Comparison of ENCODE assay signal across 1 cellular context in the genomic region with DNA sequence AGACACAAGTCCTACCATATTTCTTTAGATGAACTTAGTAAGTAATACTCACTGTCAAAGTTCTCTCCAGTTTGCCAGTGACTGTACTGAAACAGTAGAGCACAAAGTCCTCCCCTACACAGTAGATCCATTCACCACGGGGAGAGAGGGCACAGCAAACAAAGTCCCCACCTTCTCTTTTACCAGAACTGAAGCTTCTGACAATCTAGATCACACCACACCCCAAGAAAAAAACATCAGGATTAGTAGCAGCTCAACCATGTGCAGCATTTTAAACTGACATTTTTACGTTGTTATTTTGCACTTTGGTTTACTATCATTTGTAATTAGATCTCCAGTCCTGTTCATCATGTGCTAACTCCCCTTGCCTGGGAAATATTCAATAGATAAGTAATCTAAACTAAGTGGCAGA.
TF ChIP-seq lines count a peak whose summit lies in the region.

No MANE protein-coding gene starts in this region.

TF ChIP-seq in HepG2, 621 proteins besides CTCF, POLR2A, EP300 and RAD21 (continued from another document and continues in another):
- TF ChIP-seq, protein P1, sequence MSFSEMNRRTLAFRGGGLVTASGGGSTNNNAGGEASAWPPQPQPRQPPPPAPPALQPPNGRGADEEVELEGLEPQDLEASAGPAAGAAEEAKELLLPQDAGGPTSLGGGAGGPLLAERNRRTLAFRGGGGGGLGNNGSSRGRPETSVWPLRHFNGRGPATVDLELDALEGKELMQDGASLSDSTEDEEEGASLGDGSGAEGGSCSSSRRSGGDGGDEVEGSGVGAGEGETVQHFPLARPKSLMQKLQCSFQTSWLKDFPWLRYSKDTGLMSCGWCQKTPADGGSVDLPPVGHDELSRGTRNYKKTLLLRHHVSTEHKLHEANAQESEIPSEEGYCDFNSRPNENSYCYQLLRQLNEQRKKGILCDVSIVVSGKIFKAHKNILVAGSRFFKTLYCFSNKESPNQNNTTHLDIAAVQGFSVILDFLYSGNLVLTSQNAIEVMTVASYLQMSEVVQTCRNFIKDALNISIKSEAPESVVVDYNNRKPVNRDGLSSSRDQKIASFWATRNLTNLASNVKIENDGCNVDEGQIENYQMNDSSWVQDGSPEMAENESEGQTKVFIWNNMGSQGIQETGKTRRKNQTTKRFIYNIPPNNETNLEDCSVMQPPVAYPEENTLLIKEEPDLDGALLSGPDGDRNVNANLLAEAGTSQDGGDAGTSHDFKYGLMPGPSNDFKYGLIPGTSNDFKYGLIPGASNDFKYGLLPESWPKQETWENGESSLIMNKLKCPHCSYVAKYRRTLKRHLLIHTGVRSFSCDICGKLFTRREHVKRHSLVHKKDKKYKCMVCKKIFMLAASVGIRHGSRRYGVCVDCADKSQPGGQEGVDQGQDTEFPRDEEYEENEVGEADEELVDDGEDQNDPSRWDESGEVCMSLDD (CRISPR knock-in tag; IDR thresholded peaks at IDR 0.05; ENCODE audit: borderline replicate concordance) = no peak
- TF ChIP-seq HNRNPUL1 (IDR thresholded peaks at IDR 0.05; ENCODE audit: low read depth, low read length) = no peak
- TF ChIP-seq, protein P2, sequence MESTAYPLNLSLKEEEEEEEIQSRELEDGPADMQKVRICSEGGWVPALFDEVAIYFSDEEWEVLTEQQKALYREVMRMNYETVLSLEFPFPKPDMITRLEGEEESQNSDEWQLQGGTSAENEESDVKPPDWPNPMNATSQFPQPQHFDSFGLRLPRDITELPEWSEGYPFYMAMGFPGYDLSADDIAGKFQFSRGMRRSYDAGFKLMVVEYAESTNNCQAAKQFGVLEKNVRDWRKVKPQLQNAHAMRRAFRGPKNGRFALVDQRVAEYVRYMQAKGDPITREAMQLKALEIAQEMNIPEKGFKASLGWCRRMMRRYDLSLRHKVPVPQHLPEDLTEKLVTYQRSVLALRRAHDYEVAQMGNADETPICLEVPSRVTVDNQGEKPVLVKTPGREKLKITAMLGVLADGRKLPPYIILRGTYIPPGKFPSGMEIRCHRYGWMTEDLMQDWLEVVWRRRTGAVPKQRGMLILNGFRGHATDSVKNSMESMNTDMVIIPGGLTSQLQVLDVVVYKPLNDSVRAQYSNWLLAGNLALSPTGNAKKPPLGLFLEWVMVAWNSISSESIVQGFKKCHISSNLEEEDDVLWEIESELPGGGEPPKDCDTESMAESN (CRISPR knock-in tag; conservative IDR thresholded peaks at IDR 0.05) = no peak
- TF ChIP-seq, protein P3, sequence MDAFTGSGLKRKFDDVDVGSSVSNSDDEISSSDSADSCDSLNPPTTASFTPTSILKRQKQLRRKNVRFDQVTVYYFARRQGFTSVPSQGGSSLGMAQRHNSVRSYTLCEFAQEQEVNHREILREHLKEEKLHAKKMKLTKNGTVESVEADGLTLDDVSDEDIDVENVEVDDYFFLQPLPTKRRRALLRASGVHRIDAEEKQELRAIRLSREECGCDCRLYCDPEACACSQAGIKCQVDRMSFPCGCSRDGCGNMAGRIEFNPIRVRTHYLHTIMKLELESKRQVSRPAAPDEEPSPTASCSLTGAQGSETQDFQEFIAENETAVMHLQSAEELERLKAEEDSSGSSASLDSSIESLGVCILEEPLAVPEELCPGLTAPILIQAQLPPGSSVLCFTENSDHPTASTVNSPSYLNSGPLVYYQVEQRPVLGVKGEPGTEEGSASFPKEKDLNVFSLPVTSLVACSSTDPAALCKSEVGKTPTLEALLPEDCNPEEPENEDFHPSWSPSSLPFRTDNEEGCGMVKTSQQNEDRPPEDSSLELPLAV (CRISPR knock-in tag; conservative IDR thresholded peaks at IDR 0.05; ENCODE audit: low read depth) = no peak
- peak; percentile 69 for TF ChIP-seq ASH2L (IDR thresholded peaks at IDR 0.05; ENCODE audit: insufficient read length, low read depth, low read length)
- TF ChIP-seq NONO (IDR thresholded peaks at IDR 0.05) = no peak
- 0 out of 2 replicates have a peak, but pooled peaks have one; percentile 36 for TF ChIP-seq NONO (CRISPR knock-in tag; conservative IDR thresholded peaks at IDR 0.05)
- TF ChIP-seq, protein P4, sequence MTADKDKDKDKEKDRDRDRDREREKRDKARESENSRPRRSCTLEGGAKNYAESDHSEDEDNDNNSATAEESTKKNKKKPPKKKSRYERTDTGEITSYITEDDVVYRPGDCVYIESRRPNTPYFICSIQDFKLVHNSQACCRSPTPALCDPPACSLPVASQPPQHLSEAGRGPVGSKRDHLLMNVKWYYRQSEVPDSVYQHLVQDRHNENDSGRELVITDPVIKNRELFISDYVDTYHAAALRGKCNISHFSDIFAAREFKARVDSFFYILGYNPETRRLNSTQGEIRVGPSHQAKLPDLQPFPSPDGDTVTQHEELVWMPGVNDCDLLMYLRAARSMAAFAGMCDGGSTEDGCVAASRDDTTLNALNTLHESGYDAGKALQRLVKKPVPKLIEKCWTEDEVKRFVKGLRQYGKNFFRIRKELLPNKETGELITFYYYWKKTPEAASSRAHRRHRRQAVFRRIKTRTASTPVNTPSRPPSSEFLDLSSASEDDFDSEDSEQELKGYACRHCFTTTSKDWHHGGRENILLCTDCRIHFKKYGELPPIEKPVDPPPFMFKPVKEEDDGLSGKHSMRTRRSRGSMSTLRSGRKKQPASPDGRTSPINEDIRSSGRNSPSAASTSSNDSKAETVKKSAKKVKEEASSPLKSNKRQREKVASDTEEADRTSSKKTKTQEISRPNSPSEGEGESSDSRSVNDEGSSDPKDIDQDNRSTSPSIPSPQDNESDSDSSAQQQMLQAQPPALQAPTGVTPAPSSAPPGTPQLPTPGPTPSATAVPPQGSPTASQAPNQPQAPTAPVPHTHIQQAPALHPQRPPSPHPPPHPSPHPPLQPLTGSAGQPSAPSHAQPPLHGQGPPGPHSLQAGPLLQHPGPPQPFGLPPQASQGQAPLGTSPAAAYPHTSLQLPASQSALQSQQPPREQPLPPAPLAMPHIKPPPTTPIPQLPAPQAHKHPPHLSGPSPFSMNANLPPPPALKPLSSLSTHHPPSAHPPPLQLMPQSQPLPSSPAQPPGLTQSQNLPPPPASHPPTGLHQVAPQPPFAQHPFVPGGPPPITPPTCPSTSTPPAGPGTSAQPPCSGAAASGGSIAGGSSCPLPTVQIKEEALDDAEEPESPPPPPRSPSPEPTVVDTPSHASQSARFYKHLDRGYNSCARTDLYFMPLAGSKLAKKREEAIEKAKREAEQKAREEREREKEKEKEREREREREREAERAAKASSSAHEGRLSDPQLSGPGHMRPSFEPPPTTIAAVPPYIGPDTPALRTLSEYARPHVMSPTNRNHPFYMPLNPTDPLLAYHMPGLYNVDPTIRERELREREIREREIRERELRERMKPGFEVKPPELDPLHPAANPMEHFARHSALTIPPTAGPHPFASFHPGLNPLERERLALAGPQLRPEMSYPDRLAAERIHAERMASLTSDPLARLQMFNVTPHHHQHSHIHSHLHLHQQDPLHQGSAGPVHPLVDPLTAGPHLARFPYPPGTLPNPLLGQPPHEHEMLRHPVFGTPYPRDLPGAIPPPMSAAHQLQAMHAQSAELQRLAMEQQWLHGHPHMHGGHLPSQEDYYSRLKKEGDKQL (CRISPR knock-in tag; IDR thresholded peaks at IDR 0.05; ENCODE audit: low read depth) = no peak
- TF ChIP-seq ZNF724P (CRISPR knock-in tag; IDR thresholded peaks at IDR 0.05; ENCODE audit: borderline replicate concordance) = no peak
- no peak for TF ChIP-seq ZSCAN30 (CRISPR knock-in tag; IDR thresholded peaks at IDR 0.05)
- TF ChIP-seq, protein P5, sequence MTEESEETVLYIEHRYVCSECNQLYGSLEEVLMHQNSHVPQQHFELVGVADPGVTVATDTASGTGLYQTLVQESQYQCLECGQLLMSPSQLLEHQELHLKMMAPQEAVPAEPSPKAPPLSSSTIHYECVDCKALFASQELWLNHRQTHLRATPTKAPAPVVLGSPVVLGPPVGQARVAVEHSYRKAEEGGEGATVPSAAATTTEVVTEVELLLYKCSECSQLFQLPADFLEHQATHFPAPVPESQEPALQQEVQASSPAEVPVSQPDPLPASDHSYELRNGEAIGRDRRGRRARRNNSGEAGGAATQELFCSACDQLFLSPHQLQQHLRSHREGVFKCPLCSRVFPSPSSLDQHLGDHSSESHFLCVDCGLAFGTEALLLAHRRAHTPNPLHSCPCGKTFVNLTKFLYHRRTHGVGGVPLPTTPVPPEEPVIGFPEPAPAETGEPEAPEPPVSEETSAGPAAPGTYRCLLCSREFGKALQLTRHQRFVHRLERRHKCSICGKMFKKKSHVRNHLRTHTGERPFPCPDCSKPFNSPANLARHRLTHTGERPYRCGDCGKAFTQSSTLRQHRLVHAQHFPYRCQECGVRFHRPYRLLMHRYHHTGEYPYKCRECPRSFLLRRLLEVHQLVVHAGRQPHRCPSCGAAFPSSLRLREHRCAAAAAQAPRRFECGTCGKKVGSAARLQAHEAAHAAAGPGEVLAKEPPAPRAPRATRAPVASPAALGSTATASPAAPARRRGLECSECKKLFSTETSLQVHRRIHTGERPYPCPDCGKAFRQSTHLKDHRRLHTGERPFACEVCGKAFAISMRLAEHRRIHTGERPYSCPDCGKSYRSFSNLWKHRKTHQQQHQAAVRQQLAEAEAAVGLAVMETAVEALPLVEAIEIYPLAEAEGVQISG (CRISPR knock-in tag; IDR thresholded peaks at IDR 0.05) = no peak; the same call in 1 of the 2 replicates
- TF ChIP-seq ZNF569 (CRISPR knock-in tag; IDR thresholded peaks at IDR 0.05; ENCODE audit: borderline replicate concordance) = no peak
- no peak for TF ChIP-seq RFX5 (IDR thresholded peaks at IDR 0.05; ENCODE audit: low read depth, low read length)
- TF ChIP-seq, protein P6, sequence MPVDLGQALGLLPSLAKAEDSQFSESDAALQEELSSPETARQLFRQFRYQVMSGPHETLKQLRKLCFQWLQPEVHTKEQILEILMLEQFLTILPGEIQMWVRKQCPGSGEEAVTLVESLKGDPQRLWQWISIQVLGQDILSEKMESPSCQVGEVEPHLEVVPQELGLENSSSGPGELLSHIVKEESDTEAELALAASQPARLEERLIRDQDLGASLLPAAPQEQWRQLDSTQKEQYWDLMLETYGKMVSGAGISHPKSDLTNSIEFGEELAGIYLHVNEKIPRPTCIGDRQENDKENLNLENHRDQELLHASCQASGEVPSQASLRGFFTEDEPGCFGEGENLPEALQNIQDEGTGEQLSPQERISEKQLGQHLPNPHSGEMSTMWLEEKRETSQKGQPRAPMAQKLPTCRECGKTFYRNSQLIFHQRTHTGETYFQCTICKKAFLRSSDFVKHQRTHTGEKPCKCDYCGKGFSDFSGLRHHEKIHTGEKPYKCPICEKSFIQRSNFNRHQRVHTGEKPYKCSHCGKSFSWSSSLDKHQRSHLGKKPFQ (CRISPR knock-in tag; IDR thresholded peaks at IDR 0.05; ENCODE audit: insufficient replicate concordance) = peak; percentile 16
- TF ChIP-seq IRF2 (CRISPR knock-in tag; IDR thresholded peaks at IDR 0.05) = peak; percentile 72; the same call in 1 of the 2 replicates
- TF ChIP-seq, protein P7, sequence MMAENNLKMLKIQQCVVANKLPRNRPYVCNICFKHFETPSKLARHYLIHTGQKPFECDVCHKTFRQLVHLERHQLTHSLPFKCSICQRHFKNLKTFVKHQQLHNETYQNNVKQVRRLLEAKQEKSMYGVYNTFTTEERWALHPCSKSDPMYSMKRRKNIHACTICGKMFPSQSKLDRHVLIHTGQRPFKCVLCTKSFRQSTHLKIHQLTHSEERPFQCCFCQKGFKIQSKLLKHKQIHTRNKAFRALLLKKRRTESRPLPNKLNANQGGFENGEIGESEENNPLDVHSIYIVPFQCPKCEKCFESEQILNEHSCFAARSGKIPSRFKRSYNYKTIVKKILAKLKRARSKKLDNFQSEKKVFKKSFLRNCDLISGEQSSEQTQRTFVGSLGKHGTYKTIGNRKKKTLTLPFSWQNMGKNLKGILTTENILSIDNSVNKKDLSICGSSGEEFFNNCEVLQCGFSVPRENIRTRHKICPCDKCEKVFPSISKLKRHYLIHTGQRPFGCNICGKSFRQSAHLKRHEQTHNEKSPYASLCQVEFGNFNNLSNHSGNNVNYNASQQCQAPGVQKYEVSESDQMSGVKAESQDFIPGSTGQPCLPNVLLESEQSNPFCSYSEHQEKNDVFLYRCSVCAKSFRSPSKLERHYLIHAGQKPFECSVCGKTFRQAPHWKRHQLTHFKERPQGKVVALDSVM (CRISPR knock-in tag; IDR thresholded peaks at IDR 0.05) = peak; percentile 21; the same call in 1 of the 2 replicates
- TF ChIP-seq, protein P8, sequence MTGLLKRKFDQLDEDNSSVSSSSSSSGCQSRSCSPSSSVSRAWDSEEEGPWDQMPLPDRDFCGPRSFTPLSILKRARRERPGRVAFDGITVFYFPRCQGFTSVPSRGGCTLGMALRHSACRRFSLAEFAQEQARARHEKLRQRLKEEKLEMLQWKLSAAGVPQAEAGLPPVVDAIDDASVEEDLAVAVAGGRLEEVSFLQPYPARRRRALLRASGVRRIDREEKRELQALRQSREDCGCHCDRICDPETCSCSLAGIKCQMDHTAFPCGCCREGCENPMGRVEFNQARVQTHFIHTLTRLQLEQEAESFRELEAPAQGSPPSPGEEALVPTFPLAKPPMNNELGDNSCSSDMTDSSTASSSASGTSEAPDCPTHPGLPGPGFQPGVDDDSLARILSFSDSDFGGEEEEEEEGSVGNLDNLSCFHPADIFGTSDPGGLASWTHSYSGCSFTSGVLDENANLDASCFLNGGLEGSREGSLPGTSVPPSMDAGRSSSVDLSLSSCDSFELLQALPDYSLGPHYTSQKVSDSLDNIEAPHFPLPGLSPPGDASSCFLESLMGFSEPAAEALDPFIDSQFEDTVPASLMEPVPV (CRISPR knock-in tag; IDR thresholded peaks at IDR 0.05) = no peak
- TF ChIP-seq, protein P9, sequence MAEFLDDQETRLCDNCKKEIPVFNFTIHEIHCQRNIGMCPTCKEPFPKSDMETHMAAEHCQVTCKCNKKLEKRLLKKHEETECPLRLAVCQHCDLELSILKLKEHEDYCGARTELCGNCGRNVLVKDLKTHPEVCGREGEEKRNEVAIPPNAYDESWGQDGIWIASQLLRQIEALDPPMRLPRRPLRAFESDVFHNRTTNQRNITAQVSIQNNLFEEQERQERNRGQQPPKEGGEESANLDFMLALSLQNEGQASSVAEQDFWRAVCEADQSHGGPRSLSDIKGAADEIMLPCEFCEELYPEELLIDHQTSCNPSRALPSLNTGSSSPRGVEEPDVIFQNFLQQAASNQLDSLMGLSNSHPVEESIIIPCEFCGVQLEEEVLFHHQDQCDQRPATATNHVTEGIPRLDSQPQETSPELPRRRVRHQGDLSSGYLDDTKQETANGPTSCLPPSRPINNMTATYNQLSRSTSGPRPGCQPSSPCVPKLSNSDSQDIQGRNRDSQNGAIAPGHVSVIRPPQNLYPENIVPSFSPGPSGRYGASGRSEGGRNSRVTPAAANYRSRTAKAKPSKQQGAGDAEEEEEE (CRISPR knock-in tag; IDR thresholded peaks at IDR 0.05; ENCODE audit: borderline replicate concordance) = no peak
- TF ChIP-seq ZSCAN20 (CRISPR knock-in tag; IDR thresholded peaks at IDR 0.05; ENCODE audit: borderline replicate concordance) = no peak
- TF ChIP-seq, protein P10, sequence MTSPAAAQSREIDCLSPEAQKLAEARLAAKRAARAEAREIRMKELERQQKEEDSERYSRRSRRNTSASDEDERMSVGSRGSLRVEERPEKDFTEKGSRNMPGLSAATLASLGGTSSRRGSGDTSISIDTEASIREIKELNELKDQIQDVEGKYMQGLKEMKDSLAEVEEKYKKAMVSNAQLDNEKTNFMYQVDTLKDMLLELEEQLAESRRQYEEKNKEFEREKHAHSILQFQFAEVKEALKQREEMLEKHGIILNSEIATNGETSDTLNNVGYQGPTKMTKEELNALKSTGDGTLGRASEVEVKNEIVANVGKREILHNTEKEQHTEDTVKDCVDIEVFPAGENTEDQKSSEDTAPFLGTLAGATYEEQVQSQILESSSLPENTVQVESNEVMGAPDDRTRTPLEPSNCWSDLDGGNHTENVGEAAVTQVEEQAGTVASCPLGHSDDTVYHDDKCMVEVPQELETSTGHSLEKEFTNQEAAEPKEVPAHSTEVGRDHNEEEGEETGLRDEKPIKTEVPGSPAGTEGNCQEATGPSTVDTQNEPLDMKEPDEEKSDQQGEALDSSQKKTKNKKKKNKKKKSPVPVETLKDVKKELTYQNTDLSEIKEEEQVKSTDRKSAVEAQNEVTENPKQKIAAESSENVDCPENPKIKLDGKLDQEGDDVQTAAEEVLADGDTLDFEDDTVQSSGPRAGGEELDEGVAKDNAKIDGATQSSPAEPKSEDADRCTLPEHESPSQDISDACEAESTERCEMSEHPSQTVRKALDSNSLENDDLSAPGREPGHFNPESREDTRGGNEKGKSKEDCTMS (CRISPR knock-in tag; conservative IDR thresholded peaks at IDR 0.05) = no peak
